ENCODE assay signal across 26 cellular contexts in genomic region chr18:13581055-13581454, GRCh38.
DNase-seq lines count a peak whose midpoint lies in the region; ATAC-seq, FAIRE-seq and TF ChIP-seq lines count a peak whose summit lies in the region.
"Had no signal": no experiment of that assay in that cellular context is flagged by ENCODE, and none has a peak within 500 bp of the region (broad histone marks: within the 10 kb centered on the region; RNA-seq: fewer than 3 reads in every experiment).

No MANE protein-coding gene starts in this region.

- FAIRE-seq in GM12878 (lab: Jason Lieb, UNC) = no peak
- FAIRE-seq: HTR-8/SVneo had no signal

- H3K79me2 ChIP-seq in DOHH2 (ENCODE audit: control insufficient read depth, low read length) = no peaks in the 10 kb centered on the region
- H3K79me2 ChIP-seq in GM12878 (ENCODE audit: control insufficient read depth, insufficient read depth, low read length) = no peaks in the 10 kb centered on the region

- TF ChIP-seq RAD21 in GM12878 (IDR thresholded peaks at IDR 0.05; ENCODE audit: insufficient read depth, low read depth, low read length) = 0 out of 2 replicates have a peak, but pooled peaks have one; percentile 11

- H3K9me3 ChIP-seq in BLaER1 treated with 17β-estradiol and CSF1 and Interleukin-3, amounts not matched to agents 10 nM and 100 nM (replicated peaks in 1 of 11) = no peaks in the 10 kb centered on the region
- H3K9me3 ChIP-seq in DOHH2 (ENCODE audit: control insufficient read depth, insufficient read depth, low read length) = no peaks in the 10 kb centered on the region
- H3K9me3 ChIP-seq in GM12878 (replicated peaks; ENCODE audit: control insufficient read depth, insufficient read depth, low read length) = no peaks in the 10 kb centered on the region
- H3K9me3 ChIP-seq: MG63 had no signal

- peaks cover 25% of the 10 kb centered on the region for H3F3A ChIP-seq in DOHH2 (ENCODE audit: control insufficient read depth, insufficient read depth)

- H4K20me1 ChIP-seq in BLaER1 treated with 17β-estradiol and CSF1 and Interleukin-3, amounts not matched to agents 10 nM and 100 nM = peaks cover 0 to 57% (median 15%) of the 10 kb centered on the region in 11 experiments; a peak in 12 of 22 replicates
- H4K20me1 ChIP-seq in DOHH2 (ENCODE audit: control insufficient read depth, insufficient read depth, low read depth, low read length) (no peaks in the 10 kb centered on the region), GM12878 (ENCODE audit: control insufficient read depth, insufficient read depth) (no peaks in the 10 kb centered on the region)

- no peak for TF ChIP-seq POLR2A in GM12878 (IDR thresholded peaks at IDR 0.05; ENCODE audit: low read depth, low read length)

- peak overlapping the region in 7 of 11 experiments; percentile 70 to 92 (median 77); a peak in 10 of 22 replicates for H3K4me2 ChIP-seq in BLaER1 treated with 17β-estradiol and CSF1 and Interleukin-3, amounts not matched to agents 10 nM and 100 nM
- peak overlapping the region; percentile 56; the same call in 1 of the 2 replicates for H3K4me2 ChIP-seq in DOHH2 (ENCODE audit: low read length)
- no peak overlapping the region for H3K4me2 ChIP-seq in GM12878 (ENCODE audit: control insufficient read depth, insufficient read depth)
- H3K4me2 ChIP-seq: GM23338 had no signal

- CTCF ChIA-PET in GM12878 (lab: Yijun Ruan, JAX) = interaction anchor here (1.0 to 3.7 kb wide), 7 partner anchors 14 to 232 kb away, joined by 3 to 12 read pairs (median 4); no protein-coding TSS in a partner anchor

- SMC1A ChIA-PET in GM12878 (lab: Charles Lee; ENCODE audit: uncharacterized antibody, unreplicated experiment) = interaction anchor here (0.7 to 2.9 kb wide), 8 partner anchors 12 to 49 kb away, joined by 3 to 12 read pairs (median 5); no protein-coding TSS in a partner anchor

- POLR2A ChIA-PET in GM12878 (lab: Charles Lee) = interaction anchor here (1.0 to 8.5 kb wide), 5 partner anchors 13 to 33 kb away, joined by 3 to 121 read pairs (median 5); no protein-coding TSS in a partner anchor

- H3K9ac ChIP-seq in BLaER1 treated with 17β-estradiol and CSF1 and Interleukin-3, amounts not matched to agents 10 nM and 100 nM = no peak overlapping the region
- no peak overlapping the region for H3K9ac ChIP-seq in GM12878 (ENCODE audit: control insufficient read depth, insufficient read depth, low read length)

- H3K9me2 ChIP-seq in DOHH2 (replicated peaks; ENCODE audit: control insufficient read depth, low read length) = no peaks in the 10 kb centered on the region

- no peak overlapping the region for H2AFZ ChIP-seq in GM12878 (ENCODE audit: control insufficient read depth, low read depth, low read length)
- H2AFZ ChIP-seq: GM23338 had no signal

- H3K36me3 ChIP-seq in BLaER1 treated with 17β-estradiol and CSF1 and Interleukin-3, amounts not matched to agents 10 nM and 100 nM = peaks cover 0 to 30% (median 3%) of the 10 kb centered on the region in 11 experiments; a peak in 6 of 22 replicates
- H3K36me3 ChIP-seq in DOHH2 (ENCODE audit: control insufficient read depth, low read length) (no peaks in the 10 kb centered on the region), GM12878 (ENCODE audit: control insufficient read depth in 2 of 2, insufficient read depth in 2 of 2, low read length in 1 of 2) (no peaks in the 10 kb centered on the region)
- H3K36me3 ChIP-seq: MG63 had no signal

- H3K4me1 ChIP-seq in BLaER1 treated with 17β-estradiol and CSF1 and Interleukin-3, amounts not matched to agents 10 nM and 100 nM = peaks cover 81 to 97% (median 92%) of the 10 kb centered on the region in 10 experiments
- H3K4me1 ChIP-seq in DOHH2 (ENCODE audit: control insufficient read depth, low read length) = peaks cover 89% of the 10 kb centered on the region
- peaks cover 43% of the 10 kb centered on the region for H3K4me1 ChIP-seq in GM12878 (ENCODE audit: control insufficient read depth, insufficient read depth, low read length)

- no peak overlapping the region for H3K4me3 ChIP-seq in BLaER1 treated with 17β-estradiol and CSF1 and Interleukin-3, amounts not matched to agents 10 nM and 100 nM
- no peak overlapping the region for H3K4me3 ChIP-seq in DOHH2 (ENCODE audit: low read length)
- no peak overlapping the region for H3K4me3 ChIP-seq in GM12878
- H3K4me3 ChIP-seq: GM23338, MG63 had no signal

- TF ChIP-seq CTCF in DOHH2 (IDR thresholded peaks at IDR 0.05; ENCODE audit: low read depth, low read length, poor library complexity, severe bottlenecking) (no peak), GM12878 (IDR thresholded peaks at IDR 0.05 in 2 of 3, conservative IDR thresholded peaks at IDR 0.05 in 1 of 3; ENCODE audit: control insufficient read depth in 2 of 3, extremely low read depth in 1 of 3, insufficient read depth in 1 of 3, low read depth in 3 of 3, low read length in 3 of 3) (no peak)

- RAD21 ChIA-PET in GM12878 (lab: Charles Lee; ENCODE audit: unreplicated experiment) = interaction anchor here (0.9 to 9.3 kb wide), 7 partner anchors 13 to 45 kb away, joined by 3 to 156 read pairs (median 20); no protein-coding TSS in a partner anchor

- no peaks in the 10 kb centered on the region for H3K27me3 ChIP-seq in BLaER1 treated with 17β-estradiol and CSF1 and Interleukin-3, amounts not matched to agents 10 nM and 100 nM
- H3K27me3 ChIP-seq in DOHH2 (ENCODE audit: control insufficient read depth, low read length) (no peaks in the 10 kb centered on the region), GM12878 (replicated peaks in 1 of 2; ENCODE audit: control insufficient read depth in 2 of 2, insufficient read depth in 2 of 2, low read length in 1 of 2) (no peaks in the 10 kb centered on the region)
- H3K27me3 ChIP-seq: MG63 had no signal

- WGBS in GM12878 (ENCODE audit: insufficient coverage, insufficient replicate concordance, low lambda C conversion rate, missing lambda C conversion rate) = 85% methylated on average over 5 of the region's 5 CpGs

- ATAC-seq in GM12878 = no peak
- ATAC-seq: GM23338, PC-3, SK-N-SH treated with all-trans-retinoic acid at 6 μM for 48 hours had no signal

- DNase-seq in GM12878 (ENCODE audit: low read depth, low spot score) (no peak), midbrain (lab: John Stamatoyannopoulos, UW) (peak; percentile 66), mucosa of gallbladder (ENCODE audit: low spot score) (no peak), T-helper 1 cell (no peak), DMS114 treated with DMSO at 0.1 percent for 48 hours (lab: John Stamatoyannopoulos, UW; ENCODE audit: unreplicated experiment) (no peak), OCI-M1 (lab: John Stamatoyannopoulos, UW) (no peak)
- DNase-seq: ACHN, COR-L47, DMS153, EL, HCEC 1CT, IMR-90, Kasumi-1, MG63, NCI-H1092, NCI-H146, NCI-H2081, NCI-H446 treated with DMSO at 0.1 percent for 48 hours, PC-3, RPMI8226, SIG-M5 had no signal

- H3K27ac ChIP-seq in BLaER1 treated with 17β-estradiol and CSF1 and Interleukin-3, amounts not matched to agents 10 nM and 100 nM = no peak overlapping the region
- H3K27ac ChIP-seq in DOHH2 (ENCODE audit: low read depth, low read length) (0 out of 2 replicates have a peak overlapping the region, but pooled peaks have one; percentile 4), GM12878 (ENCODE audit: control insufficient read depth, insufficient read depth) (no peak overlapping the region)

- in situ Hi-C loops in GM12878 (cut with MboI) = no loop called here

- intact Hi-C loops in GM12878 (cut with micrococcal nuclease; ENCODE audit: unreplicated experiment) = no loop called here

- BruUV-seq in GM12878 (replicated peaks; lab: Mats Ljungman, UMichigan) = no TSS peak

- no peak for TF ChIP-seq EP300 in GM12878 (IDR thresholded peaks at IDR 0.05; ENCODE audit: borderline replicate concordance in 1 of 2, control insufficient read depth in 1 of 2, low read depth in 2 of 2, low read length in 2 of 2)

TF ChIP-seq in GM12878, 131 proteins besides CTCF, POLR2A, EP300 and RAD21 (continues in another document):
- TF ChIP-seq RB1 (IDR thresholded peaks at IDR 0.05; ENCODE audit: borderline replicate concordance) = no peak
- TF ChIP-seq JUND (IDR thresholded peaks at IDR 0.05; ENCODE audit: low read depth, low read length) = no peak
- TF ChIP-seq PAX5 (IDR thresholded peaks at IDR 0.05; ENCODE audit: borderline replicate concordance, low read depth, low read length) = no peak
- no peak for TF ChIP-seq MEF2A (IDR thresholded peaks at IDR 0.05; ENCODE audit: insufficient read depth, low read depth, low read length)
- no peak for TF ChIP-seq IRF5 (IDR thresholded peaks at IDR 0.05; ENCODE audit: borderline replicate concordance)
- no peak for TF ChIP-seq NFYA (IDR thresholded peaks at IDR 0.05; ENCODE audit: borderline replicate concordance, low read depth, low read length)
- TF ChIP-seq SMARCA5 (IDR thresholded peaks at IDR 0.05) = no peak
- no peak for TF ChIP-seq SMAD5 (IDR thresholded peaks at IDR 0.05; ENCODE audit: low read depth)
- TF ChIP-seq TCF12 (IDR thresholded peaks at IDR 0.05; ENCODE audit: low read depth, low read length) = no peak
- TF ChIP-seq CEBPB (IDR thresholded peaks at IDR 0.05; ENCODE audit: borderline replicate concordance in 1 of 2, low read depth in 2 of 2, low read length in 2 of 2) = no peak
- TF ChIP-seq SIN3A (IDR thresholded peaks at IDR 0.05; ENCODE audit: low read depth, low read length) = no peak
- no peak for TF ChIP-seq BCL3 (IDR thresholded peaks at IDR 0.05; ENCODE audit: borderline replicate concordance, insufficient read depth, low read depth, low read length, poor library complexity, severe bottlenecking)
- no peak for TF ChIP-seq ZBED1 (IDR thresholded peaks at IDR 0.05; ENCODE audit: borderline replicate concordance)
- no peak for TF ChIP-seq KLF5 (IDR thresholded peaks at IDR 0.05; ENCODE audit: partially characterized antibody)
